1 cellular context compared by ENCODE assay signal in the genomic region with DNA sequence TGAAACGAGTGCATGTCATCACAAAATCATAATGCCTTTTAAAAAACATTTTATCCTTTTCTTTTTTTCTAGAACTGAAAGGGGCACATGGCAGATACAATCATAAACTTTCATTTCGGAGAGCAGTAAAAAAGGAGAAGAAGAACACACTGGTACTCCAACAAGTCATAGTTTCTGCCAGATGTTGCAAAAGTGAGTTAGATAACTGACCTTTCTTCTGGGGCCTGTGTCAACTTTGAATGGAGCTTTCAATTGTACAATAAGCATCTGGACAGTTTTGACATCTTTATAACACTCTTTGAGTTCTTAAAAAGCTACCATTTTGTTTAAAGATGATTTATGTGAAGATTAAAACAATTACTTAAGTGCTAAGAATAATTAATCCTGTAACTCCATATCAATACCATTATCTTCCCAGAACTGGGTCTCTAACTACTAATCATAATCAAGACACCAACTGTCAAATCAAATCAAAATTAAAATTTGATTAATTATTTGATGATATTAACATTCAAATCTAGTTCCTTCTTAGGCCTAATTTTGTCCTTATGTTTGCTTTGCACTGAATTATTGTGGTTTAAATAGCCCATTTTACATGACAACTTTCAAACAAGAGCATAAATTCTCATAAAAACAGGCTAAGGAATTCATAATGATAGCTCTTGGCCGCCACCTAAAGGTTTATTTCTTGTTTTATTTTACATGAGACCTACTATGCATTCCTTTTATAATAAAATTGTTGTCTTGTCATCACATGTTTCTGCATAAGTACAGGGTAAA.
TF ChIP-seq lines count a peak whose summit lies in the region.

No MANE protein-coding gene starts in this region.

TF ChIP-seq in endothelial cell of umbilical vein, 7 proteins besides CTCF, POLR2A, EP300 and RAD21 (continued from another document):
- TF ChIP-seq JUN (IDR thresholded peaks at IDR 0.05; ENCODE audit: borderline replicate concordance, insufficient read depth, insufficient read length, low read depth), result no peak
- no peak for TF ChIP-seq POLR2AphosphoS5 (IDR thresholded peaks at IDR 0.05; ENCODE audit: insufficient read depth, low read depth, low read length)
